9 cellular contexts compared by ENCODE assay signal in the genomic region with DNA sequence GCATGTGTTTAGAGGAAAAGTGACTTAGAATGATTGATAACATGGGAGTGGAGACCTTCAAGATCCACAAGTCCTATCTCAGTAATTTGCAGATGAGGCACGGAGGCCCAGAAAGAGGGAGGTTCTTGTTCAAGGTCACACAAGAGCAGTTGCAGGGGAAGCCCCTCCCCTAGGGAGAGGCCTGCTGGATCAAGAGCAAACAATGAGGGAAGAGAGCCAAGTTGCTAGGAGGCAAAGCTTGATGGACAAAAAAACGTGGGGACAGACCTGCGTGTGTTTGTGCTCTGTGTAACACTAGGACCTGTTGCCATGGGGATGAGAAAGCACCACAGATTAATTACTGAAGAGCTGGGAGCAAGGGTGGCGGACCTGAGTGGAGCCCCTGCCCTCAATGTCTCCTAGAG. TPM values are rescaled to one million over a fixed set of nuclear protein-coding genes. Genes with fewer than 3 reads are reported as not detected.
A peak's percentile ranks its signal among the peaks of the same experiment; 100 is the strongest.
DNase-seq lines count a peak whose midpoint lies in the region; ATAC-seq and TF ChIP-seq lines count a peak whose summit lies in the region.
"Had no signal": no experiment of that assay in that cellular context is flagged by ENCODE, and none has a peak within 500 bp of the region (broad histone marks: within the 10 kb centered on the region; RNA-seq: fewer than 3 reads in every experiment).

No MANE protein-coding gene starts in this region.

- TF ChIP-seq POLR2A in gastroesophageal sphincter (IDR thresholded peaks at IDR 0.05), result no peak

- no peak for TF ChIP-seq EP300 in gastroesophageal sphincter (IDR thresholded peaks at IDR 0.05)

- no peak for TF ChIP-seq CTCF in gastroesophageal sphincter (IDR thresholded peaks at IDR 0.05)

- DNase-seq in DMS 273 (lab: John Stamatoyannopoulos, UW; ENCODE audit: unreplicated experiment), result peak; percentile 72
- DNase-seq in DMS 273 treated with DMSO at 0.1 percent for 48 hours (lab: John Stamatoyannopoulos, UW), result no peak
- DNase-seq in substantia nigra (lab: John Stamatoyannopoulos, UW), result peak in 7 of 49 donors; percentile 31 to 50 (median 38)
- no peak for DNase-seq in activated effector memory CD4-positive, alpha-beta T cell treated with Interleukin-2 at 50 U/mL for 16 hours
- DNase-seq: T1000 had no signal

- H3K4me3 ChIP-seq in gastroesophageal sphincter, result no peak overlapping the region
- H3K4me3 ChIP-seq: uterus had no signal

- H3K36me3 ChIP-seq in gastroesophageal sphincter, result peaks cover 0 to 13% of the 10 kb centered on the region in 2 donors
- H3K36me3 ChIP-seq: uterus had no signal

- H3K4me1 ChIP-seq in gastroesophageal sphincter, result peaks cover 0 to 46% (median 6%) of the 10 kb centered on the region in 3 donors
- H3K4me1 ChIP-seq: uterus had no signal

- peak overlapping the region in 3 of 4 donors; percentile 53 to 86 (median 61) for H3K27ac ChIP-seq in gastroesophageal sphincter
- H3K27ac ChIP-seq in substantia nigra (ENCODE audit: low read depth, low read length, poor library complexity, severe bottlenecking), result peak overlapping the region; percentile 42
- H3K27ac ChIP-seq: uterus had no signal

- WGBS in gastroesophageal sphincter (ENCODE audit: low coverage in 1 of 2), 2 donors, result 22 to 24% methylated on average over 4 of the region's 4 CpGs

- ATAC-seq in gastroesophageal sphincter (peak; percentile 23), HG03432 (IDR thresholded peaks at IDR 0.05; ENCODE audit: unreplicated experiment) (no peak)

- H3K27me3 ChIP-seq in gastroesophageal sphincter, result no peaks in the 10 kb centered on the region
- H3K27me3 ChIP-seq: uterus had no signal

- H3K9me3 ChIP-seq in gastroesophageal sphincter, result no peaks in the 10 kb centered on the region
- H3K9me3 ChIP-seq: uterus had no signal

RNA-seq across cellular contexts. Expression of gene MFRP, which starts 6.4 kb away (rescaled TPM):
- under 1 TPM in 1 of 4 donors, not detected in 3; 0.15 TPM for total RNA-seq in gastroesophageal sphincter
- total RNA-seq: A172 had no signal

RNA-seq across cellular contexts. Expression of gene C1QTNF5, which starts 12.2 kb away (rescaled TPM):
- 10 to 100 TPM; 44.3 to 52.1 (median 45.6) TPM for total RNA-seq in gastroesophageal sphincter
- total RNA-seq: A172 had no signal

RNA-seq across cellular contexts. Expression of gene RNF26, which starts 18.5 kb away (rescaled TPM):
- total RNA-seq in gastroesophageal sphincter, result 10 to 100 TPM; 13.0 to 39.6 (median 17.1) TPM

RNA-seq across cellular contexts. Expression of gene USP2, which starts 28.6 kb away (rescaled TPM):
- total RNA-seq in gastroesophageal sphincter, result 1 to 10 TPM; 4.6 to 10.0 (median 6.6) TPM
- total RNA-seq: A172 had no signal

RNA-seq across cellular contexts. Expression of gene MCAM, which starts 35.9 kb away (rescaled TPM):
- total RNA-seq in gastroesophageal sphincter, result 1,000 to 10,000 TPM in 3 of 4 donors, 100 to 1,000 TPM in 1; 702 to 1,904 (median 1,177) TPM
